Comparison of ENCODE assay signal across 8 cellular contexts in genomic region chr7:99559276-99559915, GRCh38. TPM values are rescaled to one million over a fixed set of nuclear protein-coding genes. Genes with fewer than 3 reads are reported as not detected.
DNase-seq lines count a peak whose midpoint lies in the region; ATAC-seq and TF ChIP-seq lines count a peak whose summit lies in the region.

No MANE protein-coding gene starts in this region.

- CTCF ChIA-PET in Panc1 (lab: Charles Lee) = no interaction called here

- H2BK5ac ChIP-seq in neuronal stem cell (ENCODE audit: low read length) = peak overlapping the region; percentile 67

- H3K9ac ChIP-seq in DND-41 (ENCODE audit: low read depth, low read length) (peak overlapping the region; percentile 99), endodermal cell (ENCODE audit: extremely low read depth, low read length, poor library complexity, severe bottlenecking) (peak overlapping the region; percentile 98), neuronal stem cell (ENCODE audit: low read depth, low read length, poor library complexity) (peak overlapping the region; percentile 99)

- H3K23ac ChIP-seq in neuronal stem cell (ENCODE audit: low read depth, low read length, poor library complexity) = no peak overlapping the region

- H4K20me1 ChIP-seq in DND-41 (ENCODE audit: insufficient read depth, low read length) = peaks cover 28% of the 10 kb centered on the region; the same call in 1 of the 2 replicates

- peaks cover 87% of the 10 kb centered on the region for H3K79me2 ChIP-seq in DND-41 (ENCODE audit: insufficient read depth, low read length)

- POLR2A ChIA-PET in Panc1 (lab: Charles Lee) = interaction anchor here (0.5 to 0.6 kb wide), 2 partner anchors 40 to 184 kb away, joined by 7 to 8 read pairs; no protein-coding TSS in a partner anchor

- H3K4me3 ChIP-seq in DND-41 (ENCODE audit: low read depth in 1 of 2, low read length in 2 of 2) (peak overlapping the region; percentile 87 to 97), Panc1 (ENCODE audit: low read depth in 2 of 2, low read length in 2 of 2) (peak overlapping the region; percentile 68 to 89), endodermal cell (ENCODE audit: low read length) (peak overlapping the region; percentile 99), neuronal stem cell (ENCODE audit: low read length in 2 of 2) (peak overlapping the region; percentile 89 to 99)

- H3K27ac Mint-ChIP-seq in endodermal cell = peak overlapping the region; percentile 90

- TF ChIP-seq CTCF in DND-41 (IDR thresholded peaks at IDR 0.05; ENCODE audit: borderline replicate concordance, extremely low read depth, low read length, poor library complexity, severe bottlenecking) (no peak), Panc1 (IDR thresholded peaks at IDR 0.05) (no peak), endodermal cell (conservative IDR thresholded peaks at IDR 0.05) (no peak)

- ATAC-seq in DND-41 (ENCODE audit: insufficient read depth, low read depth) (no peak), Panc1 (no peak), HG02610 (IDR thresholded peaks at IDR 0.05; ENCODE audit: unreplicated experiment) (no peak), HG02870 (IDR thresholded peaks at IDR 0.05; ENCODE audit: unreplicated experiment) (no peak), HG03457 (IDR thresholded peaks at IDR 0.05; ENCODE audit: unreplicated experiment) (no peak), GM21367 (IDR thresholded peaks at IDR 0.05; ENCODE audit: unreplicated experiment) (no peak)

- H3K36me3 ChIP-seq in DND-41 (ENCODE audit: insufficient read depth, low read length) (peaks cover 80% of the 10 kb centered on the region), Panc1 (ENCODE audit: control insufficient read depth, insufficient read depth, low read length) (peaks cover 28% of the 10 kb centered on the region), endodermal cell (ENCODE audit: control insufficient read depth, insufficient read depth, low read length) (peaks cover 57% of the 10 kb centered on the region), neuronal stem cell (replicated peaks in 1 of 2; ENCODE audit: control insufficient read depth in 2 of 2, insufficient read depth in 2 of 2, low read length in 2 of 2) (peaks cover 33 to 70% of the 10 kb centered on the region in 2 donors)

- H2BK120ac ChIP-seq in neuronal stem cell (ENCODE audit: low read depth, low read length) = no peak overlapping the region

- in situ Hi-C loops in Panc1 (cut with HindIII; ENCODE audit: low pct_unique_long_range_greater_than_20kb, low sequenced_read_pairs) = no loop called here

- no peak overlapping the region for H3K18ac ChIP-seq in neuronal stem cell (ENCODE audit: low read length)

- no peak overlapping the region for H2AK5ac ChIP-seq in neuronal stem cell (ENCODE audit: low read depth, low read length)

- H2BK12ac ChIP-seq in neuronal stem cell (ENCODE audit: low read length) = no peak overlapping the region

- H3K9me3 ChIP-seq in DND-41 (ENCODE audit: insufficient read depth, low read length, severe bottlenecking) = no peaks in the 10 kb centered on the region
- H3K9me3 ChIP-seq in Panc1 (ENCODE audit: control insufficient read depth, insufficient read depth, low read depth, low read length) = no peaks in the 10 kb centered on the region
- H3K9me3 ChIP-seq in endodermal cell (ENCODE audit: control insufficient read depth, low read length) = no peaks in the 10 kb centered on the region
- H3K9me3 ChIP-seq in neuronal stem cell (replicated peaks in 1 of 2; ENCODE audit: control insufficient read depth in 2 of 2, insufficient read depth in 1 of 2, low read depth in 1 of 2, low read length in 2 of 2) = no peaks in the 10 kb centered on the region

- no peaks in the 10 kb centered on the region for H3K27me3 ChIP-seq in DND-41 (ENCODE audit: insufficient read depth, low read length, poor library complexity)
- H3K27me3 ChIP-seq in Panc1 (ENCODE audit: control insufficient read depth, insufficient read depth, low read length) = no peaks in the 10 kb centered on the region
- H3K27me3 ChIP-seq in endodermal cell (ENCODE audit: control insufficient read depth, insufficient read depth, low read length, poor library complexity, severe bottlenecking) = no peaks in the 10 kb centered on the region
- no peaks in the 10 kb centered on the region for H3K27me3 ChIP-seq in neuronal stem cell (ENCODE audit: control insufficient read depth in 3 of 3, insufficient read depth in 3 of 3, low read depth in 1 of 3, low read length in 3 of 3)

- H3K27me3 Mint-ChIP-seq in endodermal cell (ENCODE audit: insufficient read depth) = no peaks in the 10 kb centered on the region

- H3K4me1 Mint-ChIP-seq in endodermal cell = peaks cover 14% of the 10 kb centered on the region

- 36 to 39% methylated on average over 9 to 24 of the region's 24 CpGs for WGBS in endodermal cell (ENCODE audit: insufficient coverage in 1 of 2, insufficient read length in 1 of 2), 2 experiments
- no CpG with 5 or more reads among the region's 24 CpGs for WGBS in neuronal stem cell (ENCODE audit: extremely low coverage in 2 of 2, insufficient read length in 2 of 2, insufficient replicate concordance in 1 of 2), 2 donors

- H3K4me2 ChIP-seq in DND-41 (ENCODE audit: insufficient read depth, low read length) (peak overlapping the region; percentile 76), neuronal stem cell (ENCODE audit: insufficient read depth, low read length, poor library complexity, severe bottlenecking) (peak overlapping the region; percentile 69)

- H3K36me3 Mint-ChIP-seq in endodermal cell (ENCODE audit: low read depth) = peaks cover 42% of the 10 kb centered on the region

- H2BK15ac ChIP-seq in neuronal stem cell (ENCODE audit: low read length) = no peak overlapping the region

- H3K4me1 ChIP-seq in DND-41 (ENCODE audit: insufficient read depth, low read length) (peaks cover 36% of the 10 kb centered on the region), Panc1 (ENCODE audit: control insufficient read depth, insufficient read depth, low read length) (peaks cover 30% of the 10 kb centered on the region), endodermal cell (ENCODE audit: control insufficient read depth, insufficient read depth, low read length) (no peaks in the 10 kb centered on the region), neuronal stem cell (ENCODE audit: control insufficient read depth in 2 of 2, insufficient read depth in 1 of 2, low read depth in 1 of 2, low read length in 2 of 2) (peaks cover 6% of the 10 kb centered on the region in 2 donors)

- no peak overlapping the region for H3K14ac ChIP-seq in neuronal stem cell (ENCODE audit: low read length)

- no peak overlapping the region for H4K8ac ChIP-seq in neuronal stem cell (ENCODE audit: low read depth, low read length)

- intact Hi-C loops in Panc1 (cut with micrococcal nuclease; ENCODE audit: unreplicated experiment) = loop anchor here (10.0 kb wide), 1 partner anchor 55 kb away; the partner anchor contains the start of genes ZKSCAN5 and ZNF394

- H3K27ac ChIP-seq in DND-41 (ENCODE audit: low read length) = peak overlapping the region; percentile 99
- H3K27ac ChIP-seq in Panc1 (ENCODE audit: low read length) = peak overlapping the region; percentile 93
- peak overlapping the region; percentile 93 for H3K27ac ChIP-seq in endodermal cell (ENCODE audit: low read depth, low read length)
- peak overlapping the region; percentile 75 for H3K27ac ChIP-seq in neuronal stem cell (replicated peaks; ENCODE audit: low read length)

- H3K79me1 ChIP-seq in neuronal stem cell (ENCODE audit: low read depth, low read length) = peaks cover 13% of the 10 kb centered on the region

- no peak overlapping the region for H4K91ac ChIP-seq in neuronal stem cell (ENCODE audit: low read depth, low read length, poor library complexity)

- peak overlapping the region; percentile 99 for H3K4me3 Mint-ChIP-seq in endodermal cell

- H3K9me3 Mint-ChIP-seq in endodermal cell = no peaks in the 10 kb centered on the region

- no peak for DNase-seq in DND-41
- DNase-seq in Panc1 (ENCODE audit: low read depth, low spot score) = no peak
- no peak for DNase-seq in endodermal cell
- DNase-seq in neuronal stem cell (ENCODE audit: low spot score) = no peak

- BruUV-seq in Panc1 (replicated peaks; lab: Mats Ljungman, UMichigan) = no TSS peak

- no peak overlapping the region for H3K4ac ChIP-seq in neuronal stem cell (ENCODE audit: low read length)

- peak overlapping the region; percentile 69 for H2AFZ ChIP-seq in DND-41 (ENCODE audit: low read depth, low read length)
- H2AFZ ChIP-seq in neuronal stem cell (ENCODE audit: low read length) = peak overlapping the region; percentile 90

RNA-seq across cellular contexts. Expression of gene ZNF655, which starts 1.0 kb away (rescaled TPM):
- 54.9 TPM for total RNA-seq in Panc1 (2021; ENCODE audit: unreplicated experiment)
- polyA plus RNA-seq in Panc1 (2012; ENCODE audit: insufficient read length) = 48.4 TPM
- 10 to 100 TPM; 57.0 to 58.2 TPM for total RNA-seq in endodermal cell
- 42.6 TPM for polyA plus RNA-seq in endodermal cell (2013, experiment 1 of 2)
- polyA plus RNA-seq in endodermal cell (2013, experiment 2 of 2) = 46.1 TPM
- polyA plus RNA-seq in neuronal stem cell (2013, experiment 1 of 2) = 27.3 TPM
- 27.7 TPM for polyA plus RNA-seq in neuronal stem cell (2013, experiment 2 of 2)

RNA-seq across cellular contexts. Expression of gene FAM200A, which starts 7.5 kb away (rescaled TPM):
- total RNA-seq in Panc1 (2021; ENCODE audit: unreplicated experiment) = 4.6 TPM
- polyA plus RNA-seq in Panc1 (2012; ENCODE audit: insufficient read length) = 3.5 TPM
- 1 to 10 TPM; 7.7 to 8.3 TPM for total RNA-seq in endodermal cell
- 14.6 TPM for polyA plus RNA-seq in endodermal cell (2013, experiment 1 of 2)
- polyA plus RNA-seq in endodermal cell (2013, experiment 2 of 2) = 14.9 TPM
- 8.0 TPM for polyA plus RNA-seq in neuronal stem cell (2013, experiment 1 of 2)
- 7.9 TPM for polyA plus RNA-seq in neuronal stem cell (2013, experiment 2 of 2)

RNA-seq across cellular contexts. Expression of gene TMEM225B, which starts 38.7 kb away (rescaled TPM):
- total RNA-seq in Panc1 (2021; ENCODE audit: unreplicated experiment) (0.31 TPM), endodermal cell (1 to 10 TPM in 1 of 2 donors, under 1 TPM in 1; 0.26 to 3.2 TPM)
- 0.64 TPM for polyA plus RNA-seq in Panc1 (2012; ENCODE audit: insufficient read length)
- 1.2 TPM for polyA plus RNA-seq in endodermal cell (2013, experiment 1 of 2)
- polyA plus RNA-seq in endodermal cell (2013, experiment 2 of 2) = 1.2 TPM
- polyA plus RNA-seq in neuronal stem cell (2013, experiment 1 of 2) = 1.3 TPM
- polyA plus RNA-seq in neuronal stem cell (2013, experiment 2 of 2) = 1.5 TPM

RNA-seq across cellular contexts. Expression of gene ZKSCAN5, which starts 54.9 kb away (rescaled TPM):
- total RNA-seq in Panc1 (2021; ENCODE audit: unreplicated experiment) (17.5 TPM), endodermal cell (10 to 100 TPM; 14.9 to 18.2 TPM)
- 13.7 TPM for polyA plus RNA-seq in Panc1 (2012; ENCODE audit: insufficient read length)
- polyA plus RNA-seq in endodermal cell (2013, experiment 1 of 2) = 15.5 TPM
- polyA plus RNA-seq in endodermal cell (2013, experiment 2 of 2) = 15.6 TPM
- polyA plus RNA-seq in neuronal stem cell (2013, experiment 1 of 2) = 10.5 TPM
- polyA plus RNA-seq in neuronal stem cell (2013, experiment 2 of 2) = 10.3 TPM

RNA-seq across cellular contexts. Expression of gene ZSCAN25, which starts 57.4 kb away (rescaled TPM):
- total RNA-seq in Panc1 (2021; ENCODE audit: unreplicated experiment) (14.8 TPM), endodermal cell (10 to 100 TPM; 22.2 to 23.1 TPM)
- 9.6 TPM for polyA plus RNA-seq in Panc1 (2012; ENCODE audit: insufficient read length)
- 12.4 TPM for polyA plus RNA-seq in endodermal cell (2013, experiment 1 of 2)
- polyA plus RNA-seq in endodermal cell (2013, experiment 2 of 2) = 11.9 TPM
- polyA plus RNA-seq in neuronal stem cell (2013, experiment 1 of 2) = 5.5 TPM
- polyA plus RNA-seq in neuronal stem cell (2013, experiment 2 of 2) = 5.9 TPM
